23 cellular contexts compared by ENCODE assay signal in the genomic region with DNA sequence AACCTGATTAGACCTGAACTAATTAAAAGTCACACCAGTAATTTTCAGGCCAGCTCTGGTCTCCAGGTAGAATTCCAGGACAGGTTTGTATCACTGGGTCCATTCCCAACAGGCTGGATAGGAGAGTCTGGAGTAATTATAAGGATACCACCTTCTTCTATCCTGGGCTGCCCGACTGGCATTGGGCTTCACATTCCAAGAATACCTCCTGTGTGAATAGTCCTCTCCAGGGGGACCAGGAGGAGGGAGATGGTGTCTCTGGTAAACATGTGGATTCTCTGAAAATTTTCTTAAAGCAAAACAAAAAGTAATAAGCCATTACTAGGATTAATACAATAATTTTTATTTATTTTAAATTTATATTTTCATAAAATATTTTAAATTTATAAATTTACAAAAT. TPM values are rescaled to one million over a fixed set of nuclear protein-coding genes. Genes with fewer than 3 reads are reported as not detected.
"Had no signal": no experiment of that assay in that cellular context is flagged by ENCODE, and none has a peak within 500 bp of the region (broad histone marks: within the 10 kb centered on the region; RNA-seq: fewer than 3 reads in every experiment).

No MANE protein-coding gene starts in this region.

- H3K27ac Mint-ChIP-seq: activated naive CD8-positive, alpha-beta T cell treated with anti-CD3 and anti-CD28 coated beads, Interleukin-2, amount 50 U/mL, for 24 hours; endodermal cell; neural progenitor cell; stimulated activated naive CD8-positive, alpha-beta T cell treated with anti-CD3 and anti-CD28 coated beads, Interleukin-15, Interleukin-2, amounts not matched to agents 100 ng/mL and 50 ng/mL, for 24 hours; T-helper 1 cell treated with Interleukin-12 subunit alpha and Interleukin-12 subunit beta and Interleukin-4 antibody, amounts not matched to agents 30 μg/mL and 1 μg/mL, for 36 hours had no signal

- H3K27me3 ChIP-seq: dorsolateral prefrontal cortex, heart right ventricle, neural progenitor cell, spleen, suprapubic skin, upper lobe of left lung had no signal

- DNase-seq: activated CD4-positive, alpha-beta T cell treated with anti-CD3 and anti-CD28 coated beads, Interleukin-2, amount 50 U/mL, for 1 hour; activated naive CD4-positive, alpha-beta T cell treated with Interleukin-2 at 50 U/mL for 16 hours; activated naive CD8-positive, alpha-beta T cell treated with anti-CD3 and anti-CD28 coated beads, Interleukin-2, amount 50 U/mL, for 24 hours; aorta; dorsolateral prefrontal cortex; endodermal cell; heart right ventricle; midbrain; psoas muscle; spleen; upper lobe of left lung had no signal

- H3K9me3 ChIP-seq: heart right ventricle, psoas muscle, spleen, suprapubic skin, upper lobe of left lung had no signal

- H2AFZ ChIP-seq: neural progenitor cell had no signal

- H3K4me3 ChIP-seq: dorsolateral prefrontal cortex, heart right ventricle, lung, neural progenitor cell, psoas muscle, spleen, suprapubic skin, upper lobe of left lung had no signal

- H3K4me1 Mint-ChIP-seq: activated naive CD8-positive, alpha-beta T cell treated with anti-CD3 and anti-CD28 coated beads, Interleukin-2, amount 50 U/mL, for 24 hours; endodermal cell; neural progenitor cell had no signal

- H3K4me1 ChIP-seq: neural progenitor cell had no signal

- FAIRE-seq: bronchial epithelial cell had no signal

- H3K4me2 ChIP-seq: neural progenitor cell had no signal

- H3K27ac ChIP-seq: dorsolateral prefrontal cortex, heart right ventricle, neural progenitor cell, psoas muscle, spleen, suprapubic skin, upper lobe of left lung had no signal

- H3K27me3 Mint-ChIP-seq: activated naive CD8-positive, alpha-beta T cell treated with anti-CD3 and anti-CD28 coated beads, Interleukin-2, amount 50 U/mL, for 24 hours; stimulated activated naive CD8-positive, alpha-beta T cell treated with anti-CD3 and anti-CD28 coated beads, Interleukin-15, Interleukin-2, amounts not matched to agents 100 ng/mL and 50 ng/mL, for 24 hours had no signal

- H3K9ac ChIP-seq: neural progenitor cell had no signal

- ATAC-seq: activated CD4-positive, CD25-positive, alpha-beta regulatory T cell treated with anti-CD3 and anti-CD28 coated beads, Interleukin-2, amount 50 U/mL, for 24 hours; activated naive CD8-positive, alpha-beta T cell treated with anti-CD3 and anti-CD28 coated beads, Interleukin-2, amount 50 U/mL, for 24 hours; heart right ventricle; psoas muscle; sciatic nerve had no signal

- H3K4me3 Mint-ChIP-seq: activated naive CD8-positive, alpha-beta T cell treated with anti-CD3 and anti-CD28 coated beads, Interleukin-2, amount 50 U/mL, for 24 hours; endodermal cell; neural progenitor cell; stimulated activated naive CD8-positive, alpha-beta T cell treated with anti-CD3 and anti-CD28 coated beads, Interleukin-15, Interleukin-2, amounts not matched to agents 100 ng/mL and 50 ng/mL, for 24 hours; T-helper 1 cell treated with Interleukin-12 subunit alpha and Interleukin-12 subunit beta and Interleukin-4 antibody, amounts not matched to agents 30 μg/mL and 1 μg/mL, for 36 hours had no signal

- H3K9me3 Mint-ChIP-seq: activated naive CD8-positive, alpha-beta T cell treated with anti-CD3 and anti-CD28 coated beads, Interleukin-2, amount 50 U/mL, for 24 hours; endodermal cell; neural progenitor cell; stimulated activated naive CD8-positive, alpha-beta T cell treated with anti-CD3 and anti-CD28 coated beads, Interleukin-15, Interleukin-2, amounts not matched to agents 100 ng/mL and 50 ng/mL, for 24 hours; T-helper 1 cell treated with Interleukin-12 subunit alpha and Interleukin-12 subunit beta and Interleukin-4 antibody, amounts not matched to agents 30 μg/mL and 1 μg/mL, for 36 hours had no signal

RNA-seq across cellular contexts. Expression of gene C2orf78, which starts 21.4 kb away (rescaled TPM):
- total RNA-seq: activated CD8-positive, alpha-beta memory T cell treated with anti-CD3 and anti-CD28 coated beads for 36 hours; aorta; bronchial epithelial cell; dorsolateral prefrontal cortex; endodermal cell; epithelial cell of proximal tubule; frontal cortex; heart right ventricle; lung; osteocyte; psoas muscle; sciatic nerve; spleen; suprapubic skin; upper lobe of left lung had no signal
- polyA plus RNA-seq: aorta, heart right ventricle, lung, psoas muscle, spleen had no signal
